Comparison of ENCODE assay signal across 19 cellular contexts in the genomic region with DNA sequence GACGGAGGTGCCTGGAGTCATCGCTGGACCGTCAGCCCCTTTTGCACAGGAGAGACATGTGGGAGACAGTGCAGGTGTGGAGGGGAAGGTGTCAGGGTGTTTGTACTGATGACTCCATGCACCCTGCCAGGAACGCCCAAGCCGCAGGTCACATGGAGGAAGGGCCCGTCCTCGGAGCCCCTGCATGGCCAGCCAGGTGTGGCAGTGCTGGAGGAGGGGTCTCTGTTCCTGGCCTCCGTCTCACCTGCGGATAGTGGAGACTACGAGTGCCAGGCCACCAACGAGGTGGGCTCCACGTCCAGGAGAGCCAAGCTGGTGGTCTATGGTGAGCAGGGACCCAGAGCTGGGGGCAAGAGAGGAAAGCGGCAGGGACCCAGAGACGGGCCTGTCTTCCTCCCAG.
"Had no signal": no experiment of that assay in that cellular context is flagged by ENCODE, and none has a peak within 500 bp of the region (broad histone marks: within the 10 kb centered on the region; RNA-seq: fewer than 3 reads in every experiment).

No MANE protein-coding gene starts in this region.

- H3K4me3 Mint-ChIP-seq: dendritic cell treated with granulocyte-macrophage colony-stimulating factor and Interleukin-4, amounts not matched to agents 40 ng/mL and 50 ng/mL, for 4 days; effector memory CD8-positive, alpha-beta T cell; immature natural killer cell had no signal

- H2AFZ ChIP-seq: hepatocyte had no signal

- H3K4me1 ChIP-seq: colonic mucosa, foreskin keratinocyte, left lung, lower lobe of right lung had no signal

- H3K27me3 ChIP-seq: colonic mucosa, esophagus muscularis mucosa, foreskin keratinocyte, gastroesophageal sphincter, heart left ventricle, hepatocyte, left lung had no signal

- H3K36me3 ChIP-seq: colonic mucosa, left lung, lower lobe of right lung had no signal

- H3K9me3 Mint-ChIP-seq: dendritic cell treated with granulocyte-macrophage colony-stimulating factor and Interleukin-4, amounts not matched to agents 40 ng/mL and 50 ng/mL, for 4 days; effector memory CD8-positive, alpha-beta T cell; immature natural killer cell had no signal

- H3K4me3 ChIP-seq: colonic mucosa, esophagus muscularis mucosa, gastroesophageal sphincter, heart left ventricle, hepatocyte, left lung, lower lobe of right lung had no signal

- H3K4me1 Mint-ChIP-seq: immature natural killer cell had no signal

- DNase-seq: colonic mucosa; cortex of kidney; effector CD8-positive, alpha-beta T cell; effector memory CD8-positive, alpha-beta T cell; foreskin keratinocyte; hypothalamus; immature natural killer cell; islet precursor cell; kidney glomerular epithelial cell; left lung; left ventricle myocardium superior; lower lobe of right lung; mesenchymal stem cell; midbrain had no signal

- H3K36me3 Mint-ChIP-seq: immature natural killer cell had no signal

- ATAC-seq: effector memory CD8-positive, alpha-beta T cell; foreskin keratinocyte; gastroesophageal sphincter; heart left ventricle; left lung; left ventricle myocardium superior; lower lobe of right lung had no signal

- H3K27ac Mint-ChIP-seq: dendritic cell treated with granulocyte-macrophage colony-stimulating factor and Interleukin-4, amounts not matched to agents 40 ng/mL and 50 ng/mL, for 4 days; effector memory CD8-positive, alpha-beta T cell; immature natural killer cell had no signal

- H3K4me2 ChIP-seq: hepatocyte had no signal

- H3K27me3 Mint-ChIP-seq: effector memory CD8-positive, alpha-beta T cell had no signal

- H3K9me3 ChIP-seq: colonic mucosa, esophagus muscularis mucosa, gastroesophageal sphincter, heart left ventricle, left lung, lower lobe of right lung had no signal

- H3K27ac ChIP-seq: colonic mucosa, esophagus muscularis mucosa, foreskin keratinocyte, gastroesophageal sphincter, heart left ventricle, hepatocyte, left lung, lower lobe of right lung had no signal

- H3K79me2 ChIP-seq: hepatocyte had no signal
